ENCODE assay signal across 28 cellular contexts in the genomic region with DNA sequence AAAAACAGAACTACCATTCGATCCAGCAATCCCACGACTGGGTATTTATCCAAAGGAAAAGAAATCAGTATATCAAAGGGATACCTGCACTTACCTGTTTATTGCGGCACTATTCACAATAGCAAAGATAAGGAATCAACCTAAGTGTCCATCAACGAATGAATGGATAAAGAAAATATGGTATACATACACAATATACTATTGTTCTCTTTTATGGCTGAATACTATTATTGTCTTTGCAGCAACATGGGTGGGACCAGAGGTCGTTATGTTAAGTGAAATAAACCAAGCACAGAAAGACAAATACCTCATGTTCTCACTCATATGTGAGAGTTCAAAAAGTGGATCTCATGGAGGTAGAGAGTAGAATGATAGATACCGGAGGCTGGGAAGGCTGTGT.
"Had no signal": no experiment of that assay in that cellular context is flagged by ENCODE, and none has a peak within 500 bp of the region (broad histone marks: within the 10 kb centered on the region; RNA-seq: fewer than 3 reads in every experiment).

No MANE protein-coding gene starts in this region.

- H3K9me3 ChIP-seq: ovary, suprapubic skin, testis had no signal

- H3K36me3 ChIP-seq: neural progenitor cell, ovary, right lobe of liver, sigmoid colon, suprapubic skin, tibial artery, upper lobe of left lung, vagina had no signal

- FAIRE-seq: small intestine, urothelium cell line had no signal

- H3K4me3 ChIP-seq: neural progenitor cell, ovary, psoas muscle, right lobe of liver, sigmoid colon, suprapubic skin, testis, tibial artery, upper lobe of left lung, vagina had no signal

- H3K27ac ChIP-seq: neural progenitor cell, ovary, parathyroid adenoma, psoas muscle, right lobe of liver, sigmoid colon, suprapubic skin, testis, tibial artery, upper lobe of left lung, vagina had no signal

- H3K9ac ChIP-seq: neural progenitor cell, parathyroid adenoma had no signal

- ATAC-seq: natural killer cell; psoas muscle; right cardiac atrium; right lobe of liver; stimulated activated memory B cell treated with anti-CD40 and anti-IgM and Interleukin-4, amounts not matched to agents 10 μg/mL and 1 μg/mL and 100 μg/mL, for 72 hours; stimulated activated naive CD8-positive, alpha-beta T cell treated with anti-CD3 and anti-CD28 coated beads, Interleukin-15, amount 100 ng/mL, for 72 hours; stimulated activated naive CD8-positive, alpha-beta T cell treated with anti-CD3 and anti-CD28 coated beads, Interleukin-15, Interleukin-2, amounts not matched to agents 100 U/mL and 50 U/mL, for 24 hours had no signal

- H3K4me1 ChIP-seq: neural progenitor cell, parathyroid adenoma, psoas muscle, sigmoid colon, suprapubic skin, testis, tibial artery, upper lobe of left lung, vagina had no signal

- DNase-seq: natural killer cell; occipital lobe; ovary; posterior cingulate gyrus; psoas muscle; right cardiac atrium; right lobe of liver; sigmoid colon; small intestine; stimulated activated CD4-positive, alpha-beta T cell treated with anti-CD3 and anti-CD28 coated beads, Interleukin-15, amount 100 ng/mL, for 24 hours; stimulated activated CD4-positive, alpha-beta T cell treated with anti-CD3 and anti-CD28 coated beads, Interleukin-2, amount 100 ng/mL, for 24 hours; stimulated activated CD4-positive, alpha-beta T cell treated with anti-CD3 and anti-CD28 coated beads, Interleukin-4, amount 100 ng/mL, for 1 hour; stimulated activated CD4-positive, alpha-beta T cell treated with anti-CD3 and anti-CD28 coated beads, Interleukin-4, amount 100 ng/mL, for 4 hours; stimulated activated CD8-positive, alpha-beta memory T cell treated with anti-CD3 and anti-CD28 coated beads, Interleukin-4, amount 100 ng/mL, for 48 hours; stimulated activated naive CD4-positive, alpha-beta T cell; stimulated activated naive CD8-positive, alpha-beta T cell treated with anti-CD3 and anti-CD28 coated beads, Interleukin-15, amount 100 ng/mL, for 72 hours; stimulated activated naive CD8-positive, alpha-beta T cell treated with anti-CD3 and anti-CD28 coated beads, Interleukin-15, Interleukin-2, amounts not matched to agents 100 U/mL and 50 U/mL, for 24 hours; substantia nigra; testis; tibial artery; trophoblast cell; upper lobe of left lung had no signal

- H3K27me3 ChIP-seq: neural progenitor cell, ovary, right lobe of liver, sigmoid colon, suprapubic skin, testis, tibial artery, upper lobe of left lung, vagina had no signal
